ENCODE assay signal across 8 cellular contexts in the genomic region with DNA sequence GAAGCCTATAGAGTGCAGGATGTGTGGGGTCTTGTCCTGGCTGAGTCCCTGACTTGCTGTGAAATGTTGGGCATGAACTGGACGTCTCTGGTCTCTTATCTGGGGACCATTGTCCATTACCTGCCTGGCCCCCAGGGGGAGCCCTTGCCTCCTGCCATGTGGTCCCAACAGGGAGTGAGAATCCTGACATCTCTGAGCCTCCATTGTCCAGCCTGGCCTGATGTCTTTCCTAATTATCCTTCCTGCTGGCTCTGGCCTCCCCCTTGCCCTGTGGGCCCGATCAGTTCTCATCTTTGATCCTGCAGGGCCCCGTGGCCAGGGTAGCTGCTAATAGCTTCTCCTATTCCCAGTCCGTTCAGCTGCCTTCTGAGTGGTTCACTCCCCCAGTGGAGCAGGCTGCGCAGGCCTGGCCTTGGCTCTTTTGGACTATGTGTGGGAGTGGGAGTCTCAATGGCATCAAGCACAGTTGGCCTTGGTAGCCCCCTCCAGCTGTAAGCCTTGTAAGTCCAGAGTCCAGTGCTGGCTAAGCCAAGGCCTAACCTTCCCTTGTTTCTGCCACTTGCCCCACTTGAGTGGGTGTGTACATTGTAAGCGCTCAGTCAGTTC.
A peak's percentile ranks its signal among the peaks of the same experiment; 100 is the strongest.
DNase-seq lines count a peak whose midpoint lies in the region; ATAC-seq and TF ChIP-seq lines count a peak whose summit lies in the region.

No MANE protein-coding gene starts in this region.

- DNase-seq in AG04449 (ENCODE audit: low read depth, low spot score) (no peak), HEK293T (ENCODE audit: extremely low spot score) (peak; percentile 76), chondrocyte (ENCODE audit: low spot score) (no peak), mesothelial cell of epicardium (ENCODE audit: low spot score in 2 of 2, unreplicated experiment in 2 of 2) (no peak), testis (peak; percentile 61), NCI-H2171 (lab: John Stamatoyannopoulos, UW) (no peak)

- intact Hi-C loops in testis (cut with DNase I; ENCODE audit: low total_unique reads) = no loop called here

- no peaks in the 10 kb centered on the region for H3K36me3 ChIP-seq in testis (ENCODE audit: low read depth, missing control alignments)

- no peaks in the 10 kb centered on the region for H3K9me3 ChIP-seq in testis

- H3K27me3 ChIP-seq in testis = no peaks in the 10 kb centered on the region

- POLR2A ChIA-PET in AG04449 (lab: Yijun Ruan, JAX) (no interaction called here), HEK293T (lab: Yijun Ruan, JAX) (no interaction called here)

- H3K27me3 Mint-ChIP-seq in chondrocyte (ENCODE audit: low read depth) = peaks cover 5% of the 10 kb centered on the region
- peaks cover 1% of the 10 kb centered on the region for H3K27me3 Mint-ChIP-seq in mesothelial cell of epicardium (ENCODE audit: low read depth)

- H3K4me3 Mint-ChIP-seq in chondrocyte (ENCODE audit: unreplicated experiment) (no peak overlapping the region), mesothelial cell of epicardium (no peak overlapping the region)

- H3K4me3 ChIP-seq in AG04449 (ENCODE audit: low read depth, low read length) (no peak overlapping the region), testis (no peak overlapping the region)

- H3K4me1 Mint-ChIP-seq in chondrocyte (ENCODE audit: low read depth) (peaks cover 9% of the 10 kb centered on the region), mesothelial cell of epicardium (peaks cover 14% of the 10 kb centered on the region)

- no peaks in the 10 kb centered on the region for H3K9me3 Mint-ChIP-seq in chondrocyte (ENCODE audit: low read depth)
- no peaks in the 10 kb centered on the region for H3K9me3 Mint-ChIP-seq in mesothelial cell of epicardium

- H3K27ac Mint-ChIP-seq in chondrocyte (ENCODE audit: unreplicated experiment) (no peak overlapping the region), mesothelial cell of epicardium (no peak overlapping the region)

- CTCF ChIA-PET in AG04449 (lab: Yijun Ruan, JAX) = interaction anchor here (1.0 to 1.6 kb wide), 10 partner anchors 8 to 215 kb away, joined by 3 to 5 read pairs (median 3); no protein-coding TSS in a partner anchor
- CTCF ChIA-PET in HEK293T (lab: Yijun Ruan, JAX) = interaction anchor here (0.6 to 1.5 kb wide), 2 partner anchors 30 to 152 kb away, joined by 3 to 4 read pairs; no protein-coding TSS in a partner anchor

- ATAC-seq in activated CD4-positive, CD25-positive, alpha-beta regulatory T cell treated with anti-CD3 and anti-CD28 coated beads, Interleukin-2, amount 50 U/mL, for 24 hours = peak; percentile 52 to 63
- ATAC-seq in HG02852 (IDR thresholded peaks at IDR 0.05; ENCODE audit: unreplicated experiment) = no peak

- TF ChIP-seq CTCF in AG04449 (IDR thresholded peaks at IDR 0.05; ENCODE audit: insufficient read depth, low read length, missing control alignments) (peak; percentile 41), chondrocyte (IDR thresholded peaks at IDR 0.05) (peak; percentile 69), mesothelial cell of epicardium (IDR thresholded peaks at IDR 0.05; ENCODE audit: unreplicated experiment) (peak; percentile 41), testis (IDR thresholded peaks at IDR 0.05) (peak in 1 of 3 experiments; percentile 51)

- peaks cover 7% of the 10 kb centered on the region for H3K4me1 ChIP-seq in testis

- TF ChIP-seq POLR2A in testis (IDR thresholded peaks at IDR 0.05) = no peak

- no peak overlapping the region for H3K27ac ChIP-seq in testis

- 66 to 71% methylated on average over 6 of the region's 6 CpGs for WGBS in testis, 2 donors

- H3K36me3 Mint-ChIP-seq in chondrocyte (ENCODE audit: low read depth) (peaks cover 2% of the 10 kb centered on the region), mesothelial cell of epicardium (no peaks in the 10 kb centered on the region)

TF ChIP-seq in HEK293T, 16 proteins besides CTCF, POLR2A, EP300 and RAD21:
- TF ChIP-seq FOXK2 (IDR thresholded peaks at IDR 0.05) (no peak), ZNF384 (IDR thresholded peaks at IDR 0.05) (no peak), ELF4 (IDR thresholded peaks at IDR 0.05) (no peak), FOXA1 (IDR thresholded peaks at IDR 0.05) (no peak), SP1 (IDR thresholded peaks at IDR 0.05) (no peak), LEF1 (IDR thresholded peaks at IDR 0.05; ENCODE audit: borderline replicate concordance) (no peak), SUZ12 (IDR thresholded peaks at IDR 0.05) (no peak), ARNT (IDR thresholded peaks at IDR 0.05) (no peak), L3MBTL2 (conservative IDR thresholded peaks at IDR 0.05) (no peak), CTBP1 (IDR thresholded peaks at IDR 0.05; ENCODE audit: borderline replicate concordance) (no peak), FOXM1 (IDR thresholded peaks at IDR 0.05; ENCODE audit: borderline replicate concordance) (no peak), TARDBP (IDR thresholded peaks at IDR 0.05) (no peak), HDGF (IDR thresholded peaks at IDR 0.05; ENCODE audit: borderline replicate concordance) (no peak), NFRKB (IDR thresholded peaks at IDR 0.05) (no peak), BHLHE40 (IDR thresholded peaks at IDR 0.05; ENCODE audit: borderline replicate concordance) (no peak)
- TF ChIP-seq, protein P1, sequence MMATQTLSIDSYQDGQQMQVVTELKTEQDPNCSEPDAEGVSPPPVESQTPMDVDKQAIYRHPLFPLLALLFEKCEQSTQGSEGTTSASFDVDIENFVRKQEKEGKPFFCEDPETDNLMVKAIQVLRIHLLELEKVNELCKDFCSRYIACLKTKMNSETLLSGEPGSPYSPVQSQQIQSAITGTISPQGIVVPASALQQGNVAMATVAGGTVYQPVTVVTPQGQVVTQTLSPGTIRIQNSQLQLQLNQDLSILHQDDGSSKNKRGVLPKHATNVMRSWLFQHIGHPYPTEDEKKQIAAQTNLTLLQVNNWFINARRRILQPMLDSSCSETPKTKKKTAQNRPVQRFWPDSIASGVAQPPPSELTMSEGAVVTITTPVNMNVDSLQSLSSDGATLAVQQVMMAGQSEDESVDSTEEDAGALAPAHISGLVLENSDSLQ (IDR thresholded peaks at IDR 0.05) = no peak

Comparison
In these comparisons a context has a peak if more than half of its experiments do, and no peak if none do; other contexts are left out.
1. DNase-seq: peak in HEK293T (single experiment) and testis (single experiment); none in AG04449 (single experiment), chondrocyte (single experiment), mesothelial cell of epicardium (0 of 2) and NCI-H2171 (single experiment).